ENCODE assay signal across 1 cellular context in the genomic region with DNA sequence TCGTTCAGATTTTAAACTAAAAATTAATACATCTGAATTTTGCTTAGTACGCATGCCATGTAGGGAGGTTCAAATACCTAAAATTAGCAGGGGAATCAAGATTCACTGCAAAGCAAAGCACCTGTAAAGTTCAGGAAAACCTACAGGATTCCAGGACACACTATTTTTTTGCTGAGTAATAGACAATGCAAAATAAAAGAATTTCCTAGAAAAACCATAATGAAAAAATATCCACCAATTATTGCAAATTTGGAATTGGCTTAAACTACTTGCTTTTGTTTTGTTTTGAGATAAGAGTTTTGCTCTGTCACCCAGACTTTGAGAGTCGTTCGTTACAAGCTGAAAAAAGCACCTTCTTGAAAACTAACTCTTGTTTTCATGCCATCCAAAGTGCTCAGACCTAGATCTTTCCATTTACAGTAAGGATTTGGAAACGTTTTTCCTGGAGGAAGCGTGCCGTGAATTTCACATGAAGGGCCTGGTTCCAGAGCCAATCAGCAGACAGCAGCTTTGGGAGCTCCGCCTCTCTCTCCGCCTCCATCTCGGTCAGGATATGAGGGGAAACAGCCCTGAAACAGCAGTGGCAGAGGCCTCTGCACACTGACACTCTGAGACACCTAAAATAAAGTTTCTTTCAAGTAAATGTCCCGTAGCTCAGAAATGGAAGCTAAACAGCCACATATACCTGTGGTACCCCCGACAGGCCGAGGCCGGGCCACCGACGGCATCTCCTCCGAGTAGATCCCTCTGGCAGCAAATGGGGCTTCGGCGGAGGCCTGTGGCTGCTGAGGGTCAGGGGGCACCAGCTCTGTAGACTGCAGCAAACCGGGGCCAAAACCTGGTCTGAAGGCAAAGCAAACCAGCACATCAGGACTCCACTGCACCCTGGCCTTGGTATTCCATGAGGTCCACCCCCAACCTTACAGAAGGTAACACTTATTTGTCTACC.
TF ChIP-seq lines count a peak whose summit lies in the region.

No MANE protein-coding gene starts in this region.

TF ChIP-seq in K562, 482 proteins besides CTCF, POLR2A, EP300 and RAD21 (continued from another document and continues in another):
- TF ChIP-seq, protein P1, sequence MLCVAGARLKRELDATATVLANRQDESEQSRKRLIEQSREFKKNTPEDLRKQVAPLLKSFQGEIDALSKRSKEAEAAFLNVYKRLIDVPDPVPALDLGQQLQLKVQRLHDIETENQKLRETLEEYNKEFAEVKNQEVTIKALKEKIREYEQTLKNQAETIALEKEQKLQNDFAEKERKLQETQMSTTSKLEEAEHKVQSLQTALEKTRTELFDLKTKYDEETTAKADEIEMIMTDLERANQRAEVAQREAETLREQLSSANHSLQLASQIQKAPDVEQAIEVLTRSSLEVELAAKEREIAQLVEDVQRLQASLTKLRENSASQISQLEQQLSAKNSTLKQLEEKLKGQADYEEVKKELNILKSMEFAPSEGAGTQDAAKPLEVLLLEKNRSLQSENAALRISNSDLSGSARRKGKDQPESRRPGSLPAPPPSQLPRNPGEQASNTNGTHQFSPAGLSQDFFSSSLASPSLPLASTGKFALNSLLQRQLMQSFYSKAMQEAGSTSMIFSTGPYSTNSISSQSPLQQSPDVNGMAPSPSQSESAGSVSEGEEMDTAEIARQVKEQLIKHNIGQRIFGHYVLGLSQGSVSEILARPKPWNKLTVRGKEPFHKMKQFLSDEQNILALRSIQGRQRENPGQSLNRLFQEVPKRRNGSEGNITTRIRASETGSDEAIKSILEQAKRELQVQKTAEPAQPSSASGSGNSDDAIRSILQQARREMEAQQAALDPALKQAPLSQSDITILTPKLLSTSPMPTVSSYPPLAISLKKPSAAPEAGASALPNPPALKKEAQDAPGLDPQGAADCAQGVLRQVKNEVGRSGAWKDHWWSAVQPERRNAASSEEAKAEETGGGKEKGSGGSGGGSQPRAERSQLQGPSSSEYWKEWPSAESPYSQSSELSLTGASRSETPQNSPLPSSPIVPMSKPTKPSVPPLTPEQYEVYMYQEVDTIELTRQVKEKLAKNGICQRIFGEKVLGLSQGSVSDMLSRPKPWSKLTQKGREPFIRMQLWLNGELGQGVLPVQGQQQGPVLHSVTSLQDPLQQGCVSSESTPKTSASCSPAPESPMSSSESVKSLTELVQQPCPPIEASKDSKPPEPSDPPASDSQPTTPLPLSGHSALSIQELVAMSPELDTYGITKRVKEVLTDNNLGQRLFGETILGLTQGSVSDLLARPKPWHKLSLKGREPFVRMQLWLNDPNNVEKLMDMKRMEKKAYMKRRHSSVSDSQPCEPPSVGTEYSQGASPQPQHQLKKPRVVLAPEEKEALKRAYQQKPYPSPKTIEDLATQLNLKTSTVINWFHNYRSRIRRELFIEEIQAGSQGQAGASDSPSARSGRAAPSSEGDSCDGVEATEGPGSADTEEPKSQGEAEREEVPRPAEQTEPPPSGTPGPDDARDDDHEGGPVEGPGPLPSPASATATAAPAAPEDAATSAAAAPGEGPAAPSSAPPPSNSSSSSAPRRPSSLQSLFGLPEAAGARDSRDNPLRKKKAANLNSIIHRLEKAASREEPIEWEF (CRISPR knock-in tag; IDR thresholded peaks at IDR 0.05) = no peak
- TF ChIP-seq AFF1 (IDR thresholded peaks at IDR 0.05; ENCODE audit: low read depth in 1 of 2, partially characterized antibody in 2 of 2) = no peak
- TF ChIP-seq ZNF507 (tag; conservative IDR thresholded peaks at IDR 0.05) = no peak
- TF ChIP-seq ZNF316 (IDR thresholded peaks at IDR 0.05) = peak; percentile 69
- no peak for TF ChIP-seq ETV5 (CRISPR knock-in tag; IDR thresholded peaks at IDR 0.05; ENCODE audit: low read depth)
- peak; percentile 57; the same call in 1 of the 2 replicates for TF ChIP-seq L3MBTL2 (IDR thresholded peaks at IDR 0.05)
- no peak for TF ChIP-seq CREM (IDR thresholded peaks at IDR 0.05; ENCODE audit: low read depth)
- no peak for TF ChIP-seq ETS2 (tag; IDR thresholded peaks at IDR 0.05; ENCODE audit: borderline replicate concordance, poor library complexity, severe bottlenecking)
- no peak for TF ChIP-seq ZNF764 (CRISPR knock-in tag; IDR thresholded peaks at IDR 0.05; ENCODE audit: low read depth)
- TF ChIP-seq SMC3 (conservative IDR thresholded peaks at IDR 0.05; ENCODE audit: insufficient read depth, low read depth, low read length) = no peak
- no peak for TF ChIP-seq TAF1 (IDR thresholded peaks at IDR 0.05; ENCODE audit: control insufficient read depth, extremely low read depth, insufficient read depth, low read length, severe bottlenecking)
- TF ChIP-seq ZNF121 (CRISPR knock-in tag; conservative IDR thresholded peaks at IDR 0.05) = no peak
- TF ChIP-seq ARID3B (CRISPR knock-in tag; IDR thresholded peaks at IDR 0.05; ENCODE audit: borderline replicate concordance) = no peak
- TF ChIP-seq RFX7 (CRISPR knock-in tag; IDR thresholded peaks at IDR 0.05) = no peak
- 0 out of 2 replicates have a peak, but pooled peaks have one; percentile 19 for TF ChIP-seq SMARCA4 (IDR thresholded peaks at IDR 0.05)
- no peak for TF ChIP-seq ZNF584 (CRISPR knock-in tag; IDR thresholded peaks at IDR 0.05; ENCODE audit: low read depth)
- TF ChIP-seq, protein P2, sequence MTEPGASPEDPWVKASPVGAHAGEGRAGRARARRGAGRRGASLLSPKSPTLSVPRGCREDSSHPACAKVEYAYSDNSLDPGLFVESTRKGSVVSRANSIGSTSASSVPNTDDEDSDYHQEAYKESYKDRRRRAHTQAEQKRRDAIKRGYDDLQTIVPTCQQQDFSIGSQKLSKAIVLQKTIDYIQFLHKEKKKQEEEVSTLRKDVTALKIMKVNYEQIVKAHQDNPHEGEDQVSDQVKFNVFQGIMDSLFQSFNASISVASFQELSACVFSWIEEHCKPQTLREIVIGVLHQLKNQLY (CRISPR knock-in tag; conservative IDR thresholded peaks at IDR 0.05) = no peak
- TF ChIP-seq ATF4 (CRISPR knock-in tag; IDR thresholded peaks at IDR 0.05) = no peak
- TF ChIP-seq GTF2B (IDR thresholded peaks at IDR 0.05; ENCODE audit: extremely low read depth, insufficient read length) = no peak
- TF ChIP-seq TRIM24 (IDR thresholded peaks at IDR 0.05) = no peak
- peak; percentile 55 for TF ChIP-seq NFE2 (IDR thresholded peaks at IDR 0.05; ENCODE audit: low read depth)
- TF ChIP-seq TCF7 (IDR thresholded peaks at IDR 0.05; ENCODE audit: borderline replicate concordance) = no peak
- TF ChIP-seq ZFPM2 (CRISPR knock-in tag; IDR thresholded peaks at IDR 0.05) = no peak
- no peak for TF ChIP-seq ZNF75A (CRISPR knock-in tag; IDR thresholded peaks at IDR 0.05)
- TF ChIP-seq IRF2 (CRISPR knock-in tag; IDR thresholded peaks at IDR 0.05) = no peak
- TF ChIP-seq FOS (IDR thresholded peaks at IDR 0.05; ENCODE audit: extremely low read depth, insufficient read length) = no peak
- TF ChIP-seq ZNF436 (CRISPR knock-in tag; IDR thresholded peaks at IDR 0.05) = no peak
- no peak for TF ChIP-seq HIVEP1 (CRISPR knock-in tag; IDR thresholded peaks at IDR 0.05)
- peak; percentile 62 for TF ChIP-seq PKNOX1 (IDR thresholded peaks at IDR 0.05)
- TF ChIP-seq ZNF518B (CRISPR knock-in tag; IDR thresholded peaks at IDR 0.05) = no peak
- TF ChIP-seq, protein P3, sequence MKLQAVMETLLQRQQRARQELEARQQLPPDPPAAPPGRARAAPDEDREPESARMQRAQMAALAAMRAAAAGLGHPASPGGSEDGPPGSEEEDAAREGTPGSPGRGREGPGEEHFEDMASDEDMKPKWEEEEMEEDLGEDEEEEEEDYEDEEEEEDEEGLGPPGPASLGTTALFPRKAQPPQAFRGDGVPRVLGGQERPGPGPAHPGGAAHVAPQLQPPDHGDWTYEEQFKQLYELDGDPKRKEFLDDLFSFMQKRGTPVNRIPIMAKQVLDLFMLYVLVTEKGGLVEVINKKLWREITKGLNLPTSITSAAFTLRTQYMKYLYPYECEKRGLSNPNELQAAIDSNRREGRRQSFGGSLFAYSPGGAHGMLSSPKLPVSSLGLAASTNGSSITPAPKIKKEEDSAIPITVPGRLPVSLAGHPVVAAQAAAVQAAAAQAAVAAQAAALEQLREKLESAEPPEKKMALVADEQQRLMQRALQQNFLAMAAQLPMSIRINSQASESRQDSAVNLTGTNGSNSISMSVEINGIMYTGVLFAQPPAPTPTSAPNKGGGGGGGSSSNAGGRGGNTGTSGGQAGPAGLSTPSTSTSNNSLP (IDR thresholded peaks at IDR 0.05; ENCODE audit: borderline replicate concordance, low read depth, low read length) = no peak
- TF ChIP-seq FUS (optimal IDR thresholded peaks at IDR 0.05; ENCODE audit: low read depth, low read length) = no peak
- TF ChIP-seq ZNF699 (CRISPR knock-in tag; IDR thresholded peaks at IDR 0.05; ENCODE audit: insufficient replicate concordance) = no peak
- TF ChIP-seq LCOR (CRISPR knock-in tag; IDR thresholded peaks at IDR 0.05) = no peak
- TF ChIP-seq PHF8 (IDR thresholded peaks at IDR 0.05; ENCODE audit: borderline replicate concordance, low read length) = no peak
- no peak for TF ChIP-seq LEF1 (IDR thresholded peaks at IDR 0.05)
- TF ChIP-seq MAFG (tag; conservative IDR thresholded peaks at IDR 0.05) = peak; percentile 52
